In genomic region chr3:79012530-79012913, GRCh38 we compare ENCODE assay signal across 19 cellular contexts.
DNase-seq lines count a peak whose midpoint lies in the region; ATAC-seq, FAIRE-seq and TF ChIP-seq lines count a peak whose summit lies in the region.
"Had no signal": no experiment of that assay in that cellular context is flagged by ENCODE, and none has a peak within 500 bp of the region (broad histone marks: within the 10 kb centered on the region; RNA-seq: fewer than 3 reads in every experiment).

No MANE protein-coding gene starts in this region.

- peaks cover 10 to 96% of the 10 kb centered on the region in 2 experiments; a peak in 3 of 4 replicates for H3K79me2 ChIP-seq in H1 (ENCODE audit: control insufficient read depth in 1 of 2, insufficient read depth in 2 of 2, low read length in 2 of 2)

- H3K79me1 ChIP-seq in H1 (ENCODE audit: low read depth, low read length): no peaks in the 10 kb centered on the region; the same call in 1 of the 2 replicates

- H3K23ac ChIP-seq in H1 (ENCODE audit: insufficient read length): no peak overlapping the region

- H3K4me3 ChIP-seq in BLaER1 treated with 17β-estradiol and CSF1 and Interleukin-3, amounts not matched to agents 10 nM and 100 nM: peak overlapping the region in 2 of 10 experiments; percentile 82 to 89; a peak in 2 of 20 replicates
- H3K4me3 ChIP-seq in HUES48 (ENCODE audit: low read depth, low read length) (peak overlapping the region; percentile 18; the same call in 1 of the 2 replicates), H1 (ENCODE audit: extremely low read depth in 1 of 4, insufficient read depth in 2 of 4, low read depth in 3 of 4, low read length in 4 of 4) (peak overlapping the region in 1 of 4 experiments; percentile 6; a peak in 1 of 8 replicates)
- H3K4me3 ChIP-seq: esophagus squamous epithelium, right atrium auricular region had no signal

- no peak overlapping the region for H2BK120ac ChIP-seq in H1 (replicated peaks; ENCODE audit: low read depth, low read length)

- intact Hi-C loops in CD4-positive, alpha-beta T cell (cut with DNase I, micrococcal nuclease): no loop called here

- no peak overlapping the region for H3K18ac ChIP-seq in H1 (ENCODE audit: extremely low read depth, low read length)

- no peaks in the 10 kb centered on the region for H3K4me1 Mint-ChIP-seq in CD4-positive, alpha-beta T cell (ENCODE audit: low read depth)
- peaks cover 2% of the 10 kb centered on the region for H3K4me1 Mint-ChIP-seq in activated CD8-positive, alpha-beta T cell treated with anti-CD3 and anti-CD28 coated beads, Interleukin-2, amount 10 ng/mL, durations not matched to agents 7 days and 5 days (ENCODE audit: low read depth)
- H3K4me1 Mint-ChIP-seq: activated naive CD4-positive, alpha-beta T cell treated with anti-CD3 and anti-CD28 coated beads, Interleukin-2, amount 50 U/mL, for 24 hours; IgD-negative memory B cell had no signal

- peaks cover 0 to 58% (median 8%) of the 10 kb centered on the region in 11 experiments; a peak in 10 of 22 replicates for H4K20me1 ChIP-seq in BLaER1 treated with 17β-estradiol and CSF1 and Interleukin-3, amounts not matched to agents 10 nM and 100 nM
- H4K20me1 ChIP-seq in H1 (replicated peaks in 1 of 2; ENCODE audit: control insufficient read depth in 1 of 2, insufficient read depth in 2 of 2, low read length in 2 of 2): peaks cover 12 to 15% of the 10 kb centered on the region in 2 experiments

- peak overlapping the region; percentile 56 to 98 (median 94) for H3K4me2 ChIP-seq in BLaER1 treated with 17β-estradiol and CSF1 and Interleukin-3, amounts not matched to agents 10 nM and 100 nM
- H3K4me2 ChIP-seq in H1 (ENCODE audit: insufficient read depth in 1 of 2, low read depth in 2 of 2, low read length in 2 of 2): peak overlapping the region; percentile 34 to 53; a peak in 2 of 4 replicates

- CTCF ChIA-PET in H1 (lab: Charles Lee; ENCODE audit: partially characterized antibody): interaction anchor here (1.2 kb wide), 1 partner anchor 370 kb away, joined by 3 read pairs; no protein-coding TSS in a partner anchor
- CTCF ChIA-PET in CD4-positive, alpha-beta T cell (lab: Charles Lee): no interaction called here
- CTCF ChIA-PET in activated CD8-positive, alpha-beta T cell treated with anti-CD3 and anti-CD28 coated beads, Interleukin-2, amount 10 ng/mL, durations not matched to agents 7 days and 5 days (lab: Charles Lee): no interaction called here

- no peak overlapping the region for H4K8ac ChIP-seq in H1 (ENCODE audit: extremely low read depth, insufficient read depth, low read length)

- peaks cover 4% of the 10 kb centered on the region; the same call in 1 of the 2 replicates for H3K23me2 ChIP-seq in H1 (ENCODE audit: low read depth, low read length)

- peaks cover 2% of the 10 kb centered on the region for H3K9me3 Mint-ChIP-seq in CD4-positive, alpha-beta T cell
- no peaks in the 10 kb centered on the region for H3K9me3 Mint-ChIP-seq in activated CD8-positive, alpha-beta T cell treated with anti-CD3 and anti-CD28 coated beads, Interleukin-2, amount 10 ng/mL, durations not matched to agents 7 days and 5 days (ENCODE audit: insufficient read depth)
- H3K9me3 Mint-ChIP-seq: activated naive CD4-positive, alpha-beta T cell treated with anti-CD3 and anti-CD28 coated beads, Interleukin-2, amount 50 U/mL, for 24 hours had no signal

- H3K27me3 ChIP-seq in BLaER1 treated with 17β-estradiol and CSF1 and Interleukin-3, amounts not matched to agents 10 nM and 100 nM: no peaks in the 10 kb centered on the region
- H3K27me3 ChIP-seq in HUES48 (ENCODE audit: control insufficient read depth, insufficient read depth, low read length) (no peaks in the 10 kb centered on the region), H1 (replicated peaks in 1 of 4; ENCODE audit: control insufficient read depth in 3 of 4, extremely low read depth in 1 of 4, insufficient read depth in 3 of 4, low read length in 3 of 4) (no peaks in the 10 kb centered on the region)
- peaks cover under 1% of the 10 kb centered on the region for H3K27me3 ChIP-seq in CD4-positive, alpha-beta T cell (ENCODE audit: control insufficient read depth, insufficient read depth, low read length)
- H3K27me3 ChIP-seq: esophagus squamous epithelium, right atrium auricular region had no signal

- H2BK5ac ChIP-seq in H1 (ENCODE audit: low read depth, low read length): no peak overlapping the region

- H3K4ac ChIP-seq in H1 (replicated peaks; ENCODE audit: insufficient read length, low read depth, low read length): no peak overlapping the region

- no peak overlapping the region for H3K14ac ChIP-seq in H1 (ENCODE audit: insufficient read length)

- peak; percentile 66 for FAIRE-seq in H1 (lab: Jason Lieb, UNC)

- H3K36me3 Mint-ChIP-seq in CD4-positive, alpha-beta T cell (ENCODE audit: low read depth): no peaks in the 10 kb centered on the region
- no peaks in the 10 kb centered on the region for H3K36me3 Mint-ChIP-seq in activated CD8-positive, alpha-beta T cell treated with anti-CD3 and anti-CD28 coated beads, Interleukin-2, amount 10 ng/mL, durations not matched to agents 7 days and 5 days (ENCODE audit: low read depth)
- H3K36me3 Mint-ChIP-seq: activated naive CD4-positive, alpha-beta T cell treated with anti-CD3 and anti-CD28 coated beads, Interleukin-2, amount 50 U/mL, for 24 hours; IgD-negative memory B cell had no signal

- no peak overlapping the region for H2BK15ac ChIP-seq in H1 (ENCODE audit: low read length)

- WGBS in H1 (ENCODE audit: extremely low coverage in 1 of 2, insufficient coverage in 1 of 2, insufficient read length in 1 of 2, insufficient replicate concordance in 2 of 2, low coverage in 1 of 2, low lambda C conversion rate in 2 of 2, missing lambda C conversion rate in 1 of 2), 2 experiments: 68% methylated on average over 2 of the region's 2 CpGs; no CpG with 5 or more reads in 1 of the 2 experiments

- H2BK12ac ChIP-seq in H1 (ENCODE audit: low read depth, low read length): no peak overlapping the region

- H3K27ac Mint-ChIP-seq in CD4-positive, alpha-beta T cell: no peak overlapping the region
- H3K27ac Mint-ChIP-seq in activated CD8-positive, alpha-beta T cell treated with anti-CD3 and anti-CD28 coated beads, Interleukin-2, amount 10 ng/mL, durations not matched to agents 7 days and 5 days: no peak overlapping the region
- H3K27ac Mint-ChIP-seq: activated naive CD4-positive, alpha-beta T cell treated with anti-CD3 and anti-CD28 coated beads, Interleukin-2, amount 50 U/mL, for 24 hours; IgD-negative memory B cell; naive thymus-derived CD4-positive, alpha-beta T cell had no signal

- no peak for TF ChIP-seq CTCF in H1 (IDR thresholded peaks at IDR 0.05; ENCODE audit: control extremely low read depth in 1 of 3, insufficient read depth in 1 of 3, low read depth in 1 of 3, low read length in 3 of 3)
- TF ChIP-seq CTCF in CD4-positive, alpha-beta T cell (IDR thresholded peaks at IDR 0.05): no peak

- peak overlapping the region in 4 of 11 experiments; percentile 5 to 34 (median 10); a peak in 3 of 22 replicates for H3K9ac ChIP-seq in BLaER1 treated with 17β-estradiol and CSF1 and Interleukin-3, amounts not matched to agents 10 nM and 100 nM
- H3K9ac ChIP-seq in HUES48 (ENCODE audit: low read depth, low read length) (no peak overlapping the region), H1 (replicated peaks in 1 of 4; ENCODE audit: extremely low read depth in 1 of 4, low read depth in 3 of 4, low read length in 3 of 4) (no peak overlapping the region)

- H2AFZ ChIP-seq in H1 (ENCODE audit: low read length): no peak overlapping the region

- no peak overlapping the region for H4K91ac ChIP-seq in H1 (replicated peaks; ENCODE audit: insufficient read length, low read length)

- no peak for ATAC-seq in CD4-positive, alpha-beta T cell (ENCODE audit: poor library complexity)
- ATAC-seq in GM18505 (IDR thresholded peaks at IDR 0.05; ENCODE audit: unreplicated experiment): no peak
- ATAC-seq in left lobe of liver: no peak
- no peak for ATAC-seq in activated CD8-positive, alpha-beta T cell treated with anti-CD3 and anti-CD28 coated beads, Interleukin-2, amount 10 ng/mL, durations not matched to agents 7 days and 5 days
- ATAC-seq: naive thymus-derived CD4-positive, alpha-beta T cell had no signal

- H3K36me3 ChIP-seq in BLaER1 treated with 17β-estradiol and CSF1 and Interleukin-3, amounts not matched to agents 10 nM and 100 nM: peaks cover 0 to 16% (median 0%) of the 10 kb centered on the region in 11 experiments; a peak in 4 of 22 replicates
- H3K36me3 ChIP-seq in HUES48 (ENCODE audit: control insufficient read depth, insufficient read depth, low read length) (no peaks in the 10 kb centered on the region), H1 (ENCODE audit: control insufficient read depth in 2 of 4, insufficient read depth in 4 of 4, low read length in 3 of 4) (no peaks in the 10 kb centered on the region)
- H3K36me3 ChIP-seq: esophagus squamous epithelium, right atrium auricular region had no signal

- DNase-seq in H1 (ENCODE audit: low read depth in 1 of 2, low spot score in 2 of 2) (no peak), pons (ENCODE audit: low spot score) (peak; percentile 59), left lobe of liver (ENCODE audit: low spot score) (no peak)
- no peak for DNase-seq in CD4-positive, alpha-beta T cell
- no peak for DNase-seq in activated CD8-positive, alpha-beta T cell treated with anti-CD3 and anti-CD28 coated beads, Interleukin-2, amount 10 ng/mL, durations not matched to agents 7 days and 5 days
- DNase-seq: activated CD4-positive, alpha-beta T cell treated with anti-CD3 and anti-CD28 coated beads, Interleukin-2, amount 50 U/mL, for 48 hours; activated T-cell treated with anti-CD3 and anti-CD28 coated beads, Interleukin-2, amount 50 U/mL, for 1 hour; COR-L47; esophagus squamous epithelium; GDM1; naive thymus-derived CD4-positive, alpha-beta T cell; NCI-H526 treated with DMSO at 0.1 percent for 48 hours; stimulated activated CD4-positive, alpha-beta T cell treated with anti-CD3 and anti-CD28 coated beads, Interleukin-2, amount 100 ng/mL, for 48 hours had no signal

- no peak overlapping the region for H3K56ac ChIP-seq in H1 (replicated peaks; ENCODE audit: insufficient read length, low read depth, low read length)

- no peak for TF ChIP-seq EP300 in H1 (IDR thresholded peaks at IDR 0.05; ENCODE audit: borderline replicate concordance in 1 of 2, low read depth in 2 of 2, low read length in 2 of 2)

- H4K5ac ChIP-seq in H1 (ENCODE audit: insufficient read length, low read depth, low read length): no peak overlapping the region

- POLR2A ChIA-PET in H1 (lab: Charles Lee; ENCODE audit: partially characterized antibody): no interaction called here
- POLR2A ChIA-PET in CD4-positive, alpha-beta T cell (lab: Charles Lee): no interaction called here
- POLR2A ChIA-PET in activated CD8-positive, alpha-beta T cell treated with anti-CD3 and anti-CD28 coated beads, Interleukin-2, amount 10 ng/mL, durations not matched to agents 7 days and 5 days (lab: Charles Lee): no interaction called here

- TF ChIP-seq RAD21 in H1 (IDR thresholded peaks at IDR 0.05 in 1 of 2, conservative IDR thresholded peaks at IDR 0.05 in 1 of 2; ENCODE audit: low read depth in 2 of 2, low read length in 2 of 2): no peak

- H2BK20ac ChIP-seq in H1 (ENCODE audit: low read length): no peak overlapping the region

- H2AK5ac ChIP-seq in H1 (ENCODE audit: low read depth, low read length): no peak overlapping the region

- TF ChIP-seq POLR2A in H1 (IDR thresholded peaks at IDR 0.05; ENCODE audit: control extremely low read depth in 1 of 2, low read depth in 2 of 2, low read length in 2 of 2): no peak
- no peak for TF ChIP-seq POLR2A in GM18505 (IDR thresholded peaks at IDR 0.05; ENCODE audit: borderline replicate concordance, extremely low read depth, insufficient read depth, insufficient read length)

- peak overlapping the region in 9 of 11 experiments; percentile 7 to 54 (median 22); a peak in 12 of 22 replicates for H3K27ac ChIP-seq in BLaER1 treated with 17β-estradiol and CSF1 and Interleukin-3, amounts not matched to agents 10 nM and 100 nM
- H3K27ac ChIP-seq in HUES48 (ENCODE audit: low read depth, low read length) (no peak overlapping the region), H1 (ENCODE audit: low read depth, low read length) (no peak overlapping the region)
- H3K27ac ChIP-seq in CD4-positive, alpha-beta T cell (ENCODE audit: low read depth, low read length): no peak overlapping the region
- H3K27ac ChIP-seq: esophagus squamous epithelium, right atrium auricular region had no signal

- H3K27me3 Mint-ChIP-seq in CD4-positive, alpha-beta T cell: no peaks in the 10 kb centered on the region
- no peaks in the 10 kb centered on the region for H3K27me3 Mint-ChIP-seq in activated CD8-positive, alpha-beta T cell treated with anti-CD3 and anti-CD28 coated beads, Interleukin-2, amount 10 ng/mL, durations not matched to agents 7 days and 5 days (ENCODE audit: low read depth)
- H3K27me3 Mint-ChIP-seq: activated naive CD4-positive, alpha-beta T cell treated with anti-CD3 and anti-CD28 coated beads, Interleukin-2, amount 50 U/mL, for 24 hours; IgD-negative memory B cell had no signal

- H3K4me1 ChIP-seq in BLaER1 treated with 17β-estradiol and CSF1 and Interleukin-3, amounts not matched to agents 10 nM and 100 nM: peaks cover 42 to 59% (median 52%) of the 10 kb centered on the region in 10 experiments
- H3K4me1 ChIP-seq in HUES48 (ENCODE audit: control insufficient read depth, insufficient read depth, low read length) (peaks cover 42% of the 10 kb centered on the region), H1 (replicated peaks in 1 of 4; ENCODE audit: control insufficient read depth in 3 of 4, insufficient read depth in 4 of 4, low read length in 3 of 4) (peaks cover 0 to 14% (median 10%) of the 10 kb centered on the region in 4 experiments; a peak in 5 of 7 replicates)
- H3K4me1 ChIP-seq: right atrium auricular region had no signal

- no peak overlapping the region for H3K4me3 Mint-ChIP-seq in CD4-positive, alpha-beta T cell
- no peak overlapping the region for H3K4me3 Mint-ChIP-seq in activated CD8-positive, alpha-beta T cell treated with anti-CD3 and anti-CD28 coated beads, Interleukin-2, amount 10 ng/mL, durations not matched to agents 7 days and 5 days
- H3K4me3 Mint-ChIP-seq: activated naive CD4-positive, alpha-beta T cell treated with anti-CD3 and anti-CD28 coated beads, Interleukin-2, amount 50 U/mL, for 24 hours; naive thymus-derived CD4-positive, alpha-beta T cell had no signal

- H3K9me3 ChIP-seq in BLaER1 treated with 17β-estradiol and CSF1 and Interleukin-3, amounts not matched to agents 10 nM and 100 nM (replicated peaks in 1 of 11): no peaks in the 10 kb centered on the region
- H3K9me3 ChIP-seq in HUES48 (ENCODE audit: control insufficient read depth, insufficient read depth, low read length) (no peaks in the 10 kb centered on the region), H1 (ENCODE audit: insufficient read depth in 2 of 2, low read depth in 1 of 2, low read length in 1 of 2) (no peaks in the 10 kb centered on the region)
- H3K9me3 ChIP-seq in CD4-positive, alpha-beta T cell (ENCODE audit: control insufficient read depth, low read length): no peaks in the 10 kb centered on the region
- H3K9me3 ChIP-seq: esophagus squamous epithelium, right atrium auricular region had no signal

Comparison
In these comparisons a context has a peak if more than half of its experiments do, and no peak if none do; other contexts are left out.
1. H3K27ac ChIP-seq: peak in BLaER1 treated with 17β-estradiol and CSF1 and Interleukin-3, amounts not matched to agents 10 nM and 100 nM (9 of 11); none in HUES48 (single experiment), H1 (single experiment) and CD4-positive, alpha-beta T cell (single experiment).